27 cellular contexts compared by ENCODE assay signal in the genomic region with DNA sequence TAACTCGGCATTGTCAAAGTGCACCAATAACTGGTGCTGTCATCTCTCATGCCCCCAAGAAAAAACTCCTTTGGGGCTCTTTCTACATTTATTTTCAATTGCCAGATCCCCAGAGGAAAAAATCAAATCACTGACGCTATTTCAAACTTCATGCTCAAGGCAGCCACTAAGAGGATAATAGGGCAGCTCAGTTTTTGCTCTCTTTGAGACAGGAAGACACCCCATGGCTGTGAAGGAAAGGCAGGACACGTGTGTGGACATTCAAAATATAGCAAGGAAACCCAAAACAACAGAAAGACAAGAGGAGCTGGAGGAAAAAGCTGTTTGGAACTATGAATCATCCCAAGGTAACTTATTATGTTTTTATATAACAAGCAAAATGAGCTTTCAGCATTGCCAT.
DNase-seq lines count a peak whose midpoint lies in the region; ATAC-seq and TF ChIP-seq lines count a peak whose summit lies in the region.
"Had no signal": no experiment of that assay in that cellular context is flagged by ENCODE, and none has a peak within 500 bp of the region (broad histone marks: within the 10 kb centered on the region; RNA-seq: fewer than 3 reads in every experiment).

No MANE protein-coding gene starts in this region.

- H3K4me3 ChIP-seq in A673 (ENCODE audit: low read depth, low read length, poor library complexity, severe bottlenecking), result no peak overlapping the region
- H3K4me3 ChIP-seq in neural progenitor cell, result no peak overlapping the region
- H3K4me3 ChIP-seq in ascending aorta, result no peak overlapping the region
- H3K4me3 ChIP-seq: A549, BLaER1, GM12878 had no signal

- H3K27ac ChIP-seq in A673 (ENCODE audit: low read depth, low read length, poor library complexity, severe bottlenecking) (peak overlapping the region; percentile 70), neural progenitor cell (no peak overlapping the region), ascending aorta (no peak overlapping the region)
- H3K27ac ChIP-seq: 22Rv1, A549, BLaER1 had no signal

- CTCF ChIA-PET in A673 (lab: Charles Lee), result interaction anchor here (0.8 to 0.9 kb wide), 2 partner anchors 44 to 198 kb away, joined by 3 to 4 read pairs; no protein-coding TSS in a partner anchor

- peaks cover 3% of the 10 kb centered on the region for H3K9me3 ChIP-seq in A673 (ENCODE audit: low read depth, low read length, poor library complexity, severe bottlenecking)
- H3K9me3 ChIP-seq in neural progenitor cell (ENCODE audit: low read depth), result no peaks in the 10 kb centered on the region
- H3K9me3 ChIP-seq in ascending aorta, result no peaks in the 10 kb centered on the region
- H3K9me3 ChIP-seq: BE2C had no signal

- H4K20me1 ChIP-seq in neural progenitor cell (ENCODE audit: low read depth), result no peaks in the 10 kb centered on the region
- H4K20me1 ChIP-seq: BLaER1 had no signal

- peaks cover 2% of the 10 kb centered on the region for H3K36me3 Mint-ChIP-seq in neural progenitor cell
- peaks cover 8% of the 10 kb centered on the region for H3K36me3 Mint-ChIP-seq in activated CD4-positive, alpha-beta T cell treated with anti-CD3 and anti-CD28 coated beads, Interleukin-2, amount 10 ng/mL, durations not matched to agents 24 days and 14 days (ENCODE audit: low read depth)

- H3K27me3 ChIP-seq in A673 (replicated peaks; ENCODE audit: insufficient read depth, low read depth, low read length, poor library complexity) (no peaks in the 10 kb centered on the region), neural progenitor cell (no peaks in the 10 kb centered on the region), ascending aorta (no peaks in the 10 kb centered on the region)
- H3K27me3 ChIP-seq: BE2C, BLaER1 had no signal

- H3K4me2 ChIP-seq in neural progenitor cell, result no peak overlapping the region
- H3K4me2 ChIP-seq: A549, BLaER1 had no signal

- POLR2A ChIA-PET in A673 (lab: Charles Lee; ENCODE audit: low non-redundant PET), result no interaction called here

- ATAC-seq in omental fat pad (ENCODE audit: low FRiP score), result no peak
- ATAC-seq: A549, GM12878 had no signal

- no TSS peak for BruUV-seq in A673 (replicated peaks; lab: Mats Ljungman, UMichigan)

- H3K27ac Mint-ChIP-seq in neural progenitor cell, result no peak overlapping the region
- H3K27ac Mint-ChIP-seq in activated CD4-positive, alpha-beta T cell treated with anti-CD3 and anti-CD28 coated beads, Interleukin-2, amount 10 ng/mL, durations not matched to agents 24 days and 14 days, result no peak overlapping the region
- H3K27ac Mint-ChIP-seq: CD14-positive monocyte; CD8-positive, alpha-beta memory T cell had no signal

- no peaks in the 10 kb centered on the region for H3K36me3 ChIP-seq in A673 (ENCODE audit: insufficient read depth, low read length, poor library complexity, severe bottlenecking)
- no peaks in the 10 kb centered on the region for H3K36me3 ChIP-seq in neural progenitor cell
- H3K36me3 ChIP-seq in ascending aorta, result no peaks in the 10 kb centered on the region
- H3K36me3 ChIP-seq: BE2C had no signal

- no peaks in the 10 kb centered on the region for H3F3A ChIP-seq in neural progenitor cell (ENCODE audit: low read depth)

- peaks cover 42% of the 10 kb centered on the region for H3K4me1 ChIP-seq in A673 (ENCODE audit: insufficient read depth, low read length, poor library complexity, severe bottlenecking)
- no peaks in the 10 kb centered on the region for H3K4me1 ChIP-seq in neural progenitor cell
- H3K4me1 ChIP-seq in ascending aorta, result no peaks in the 10 kb centered on the region
- H3K4me1 ChIP-seq: A549, BE2C, BLaER1 had no signal

- peak overlapping the region; percentile 22 for H3K4me3 Mint-ChIP-seq in neural progenitor cell
- no peak overlapping the region for H3K4me3 Mint-ChIP-seq in activated CD4-positive, alpha-beta T cell treated with anti-CD3 and anti-CD28 coated beads, Interleukin-2, amount 10 ng/mL, durations not matched to agents 24 days and 14 days
- H3K4me3 Mint-ChIP-seq: CD14-positive monocyte; CD4-positive, alpha-beta memory T cell; CD4-positive, CD25-positive, alpha-beta regulatory T cell; CD8-positive, alpha-beta memory T cell had no signal

- DNase-seq in A673 (ENCODE audit: low spot score), result peak; percentile 96
- DNase-seq in brain pericyte (ENCODE audit: low read depth, low spot score), result peak; percentile 18
- DNase-seq in dermis blood vessel endothelial cell, result peak; percentile 14
- no peak for DNase-seq in neural progenitor cell (ENCODE audit: low spot score)
- no peak for DNase-seq in ascending aorta (ENCODE audit: low spot score in 2 of 2)
- no peak for DNase-seq in omental fat pad (ENCODE audit: low spot score)
- DNase-seq in activated CD4-positive, alpha-beta T cell treated with anti-CD3 and anti-CD28 coated beads, Interleukin-2, amount 10 ng/mL, durations not matched to agents 24 days and 14 days, result no peak
- no peak for DNase-seq in posterior cingulate gyrus
- DNase-seq: ACHN; BE2C; C1 segment of cervical spinal cord; CD4-positive, alpha-beta memory T cell; CD4-positive, CD25-positive, alpha-beta regulatory T cell; CD8-positive, alpha-beta memory T cell; COR-L47; DMS 273 treated with DMSO at 0.1 percent for 48 hours; DMS153; DMS53; DMS79; DND-41; EL; GDM1 had no signal

- no peaks in the 10 kb centered on the region for H3K9me3 Mint-ChIP-seq in neural progenitor cell
- H3K9me3 Mint-ChIP-seq in activated CD4-positive, alpha-beta T cell treated with anti-CD3 and anti-CD28 coated beads, Interleukin-2, amount 10 ng/mL, durations not matched to agents 24 days and 14 days, result no peaks in the 10 kb centered on the region
- H3K9me3 Mint-ChIP-seq: CD8-positive, alpha-beta memory T cell had no signal

- H3K79me2 ChIP-seq in neural progenitor cell (ENCODE audit: low read depth), result no peaks in the 10 kb centered on the region

- H3K27me3 Mint-ChIP-seq in neural progenitor cell (ENCODE audit: insufficient read depth, low read depth), result no peaks in the 10 kb centered on the region
- H3K27me3 Mint-ChIP-seq in activated CD4-positive, alpha-beta T cell treated with anti-CD3 and anti-CD28 coated beads, Interleukin-2, amount 10 ng/mL, durations not matched to agents 24 days and 14 days, result no peaks in the 10 kb centered on the region
- H3K27me3 Mint-ChIP-seq: CD4-positive, alpha-beta memory T cell; CD4-positive, CD25-positive, alpha-beta regulatory T cell; CD8-positive, alpha-beta memory T cell had no signal

- intact Hi-C loops in A673 (cut with micrococcal nuclease; ENCODE audit: unreplicated experiment) (no loop called here), ascending aorta (cut with DNase I) (no loop called here), posterior cingulate gyrus (cut with DNase I) (no loop called here)
- intact Hi-C loops in activated CD4-positive, alpha-beta T cell treated with anti-CD3 and anti-CD28 coated beads, Interleukin-2, amount 10 ng/mL, durations not matched to agents 24 days and 14 days (cut with micrococcal nuclease), result no loop called here

- H3K4me1 Mint-ChIP-seq in neural progenitor cell, result peaks cover 9% of the 10 kb centered on the region
- H3K4me1 Mint-ChIP-seq in activated CD4-positive, alpha-beta T cell treated with anti-CD3 and anti-CD28 coated beads, Interleukin-2, amount 10 ng/mL, durations not matched to agents 24 days and 14 days, result no peaks in the 10 kb centered on the region
- H3K4me1 Mint-ChIP-seq: CD14-positive monocyte had no signal

- no peak overlapping the region for H2AFZ ChIP-seq in neural progenitor cell (replicated peaks)

- H3K9ac ChIP-seq in neural progenitor cell, result no peak overlapping the region
- H3K9ac ChIP-seq: BLaER1 had no signal

- TF ChIP-seq CTCF in A673 (conservative IDR thresholded peaks at IDR 0.05; ENCODE audit: low read depth, low read length) (no peak), neural progenitor cell (IDR thresholded peaks at IDR 0.05) (no peak), ascending aorta (IDR thresholded peaks at IDR 0.05) (no peak), omental fat pad (IDR thresholded peaks at IDR 0.05) (no peak)

Comparison
In these comparisons a context has a peak if more than half of its experiments do, and no peak if none do; other contexts are left out.
1. DNase-seq: peak in A673 (single experiment), brain pericyte (single experiment) and dermis blood vessel endothelial cell (single experiment); none in neural progenitor cell (single experiment), ascending aorta (0 of 2), omental fat pad (single experiment), activated CD4-positive, alpha-beta T cell treated with anti-CD3 and anti-CD28 coated beads, Interleukin-2, amount 10 ng/mL, durations not matched to agents 24 days and 14 days (single experiment) and posterior cingulate gyrus (0 of 10).